Comparison of ENCODE assay signal across 8 cellular contexts in the genomic region with DNA sequence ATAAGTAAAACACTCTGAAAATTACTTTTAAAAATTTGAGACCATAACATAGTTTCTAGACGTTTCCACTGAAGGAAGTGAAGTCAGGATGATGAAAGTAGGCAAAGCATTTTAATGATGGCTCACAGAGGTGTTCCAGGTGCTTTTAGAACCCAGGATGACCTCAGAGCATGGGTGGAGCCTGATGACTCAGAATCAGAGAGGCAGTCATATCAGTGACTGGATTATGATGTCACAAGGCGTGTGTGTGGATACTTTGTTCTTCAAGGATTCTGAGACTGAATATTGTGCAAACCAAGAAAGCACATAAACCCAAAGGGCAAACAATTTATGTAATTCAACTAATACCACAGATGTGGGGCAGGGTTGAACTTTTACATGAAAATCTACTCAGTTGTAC.
A peak's percentile ranks its signal among the peaks of the same experiment; 100 is the strongest.
DNase-seq lines count a peak whose midpoint lies in the region; ATAC-seq and TF ChIP-seq lines count a peak whose summit lies in the region.

No MANE protein-coding gene starts in this region.

- TF ChIP-seq CTCF in hepatocyte (IDR thresholded peaks at IDR 0.05; ENCODE audit: poor library complexity), result no peak
- no peak for TF ChIP-seq CTCF in A673 (conservative IDR thresholded peaks at IDR 0.05; ENCODE audit: low read depth, low read length)
- no peak for TF ChIP-seq CTCF in BE2C (IDR thresholded peaks at IDR 0.05; ENCODE audit: low read depth, low read length)

- H3K4me2 ChIP-seq in hepatocyte, result no peak overlapping the region

- 54% methylated on average over 2 of the region's 2 CpGs for WGBS in hepatocyte (ENCODE audit: low lambda C conversion rate, missing lambda C conversion rate)

- H3K27ac ChIP-seq in hepatocyte, result peak overlapping the region; percentile 97
- no peak overlapping the region for H3K27ac ChIP-seq in A673 (ENCODE audit: low read depth, low read length, poor library complexity, severe bottlenecking)

- intact Hi-C loops in A673 (cut with micrococcal nuclease; ENCODE audit: unreplicated experiment), result no loop called here

- no peaks in the 10 kb centered on the region for H3K9me3 ChIP-seq in hepatocyte (ENCODE audit: low read depth)
- H3K9me3 ChIP-seq in A673 (ENCODE audit: low read depth, low read length, poor library complexity, severe bottlenecking), result no peaks in the 10 kb centered on the region
- no peaks in the 10 kb centered on the region for H3K9me3 ChIP-seq in BE2C

- peak; percentile 60 for ATAC-seq in GM18861 (IDR thresholded peaks at IDR 0.05; ENCODE audit: unreplicated experiment)
- peak; percentile 64 for ATAC-seq in HG03354 (IDR thresholded peaks at IDR 0.05; ENCODE audit: poor library complexity, severe bottlenecking, unreplicated experiment)

- no peak overlapping the region for H2AFZ ChIP-seq in hepatocyte

- H3K36me3 ChIP-seq in hepatocyte (replicated peaks; ENCODE audit: insufficient read depth, low read depth) (no peaks in the 10 kb centered on the region), A673 (ENCODE audit: insufficient read depth, low read length, poor library complexity, severe bottlenecking) (no peaks in the 10 kb centered on the region), BE2C (no peaks in the 10 kb centered on the region)

- POLR2A ChIA-PET in A673 (lab: Charles Lee; ENCODE audit: low non-redundant PET), result no interaction called here

- H3K4me1 ChIP-seq in hepatocyte (ENCODE audit: insufficient read depth) (peaks cover 30% of the 10 kb centered on the region), A673 (ENCODE audit: insufficient read depth, low read length, poor library complexity, severe bottlenecking) (peaks cover 9% of the 10 kb centered on the region), BE2C (no peaks in the 10 kb centered on the region)

- CTCF ChIA-PET in A673 (lab: Charles Lee), result no interaction called here

- H3K9me2 ChIP-seq in hepatocyte (replicated peaks; ENCODE audit: insufficient read depth), result no peaks in the 10 kb centered on the region

- H3K27me3 ChIP-seq in hepatocyte (no peaks in the 10 kb centered on the region), A673 (replicated peaks; ENCODE audit: insufficient read depth, low read depth, low read length, poor library complexity) (no peaks in the 10 kb centered on the region), BE2C (no peaks in the 10 kb centered on the region)

- no peaks in the 10 kb centered on the region for H4K20me1 ChIP-seq in hepatocyte (ENCODE audit: insufficient read depth, poor library complexity, severe bottlenecking)

- no TSS peak for BruUV-seq in A673 (replicated peaks; lab: Mats Ljungman, UMichigan)

- H3K79me2 ChIP-seq in hepatocyte, result no peaks in the 10 kb centered on the region

- no peak overlapping the region for H3K4me3 ChIP-seq in hepatocyte
- no peak overlapping the region for H3K4me3 ChIP-seq in A673 (ENCODE audit: low read depth, low read length, poor library complexity, severe bottlenecking)
- no peak overlapping the region for H3K4me3 ChIP-seq in BE2C (ENCODE audit: low read depth, low read length)

- peak; percentile 56 to 67 for DNase-seq in activated CD4-positive, alpha-beta T cell treated with anti-CD3 and anti-CD28 coated beads, Interleukin-2, amount 50 U/mL, for 48 hours
- DNase-seq in hepatocyte (ENCODE audit: low spot score), result peak; percentile 89
- no peak for DNase-seq in A673 (ENCODE audit: low spot score)
- no peak for DNase-seq in BE2C
- DNase-seq in amniotic stem cell (lab: John Stamatoyannopoulos, UW), result no peak
- no peak for DNase-seq in NCI-H1694 (lab: John Stamatoyannopoulos, UW)

Comparison
In these comparisons a context has a peak if more than half of its experiments do, and no peak if none do; other contexts are left out.
1. DNase-seq: peak in activated CD4-positive, alpha-beta T cell treated with anti-CD3 and anti-CD28 coated beads, Interleukin-2, amount 50 U/mL, for 48 hours (2 of 2) and hepatocyte (single experiment); none in A673 (single experiment), BE2C (single experiment), amniotic stem cell (single experiment) and NCI-H1694 (single experiment).